Comparison of ENCODE assay signal across 1 cellular context in genomic region chr5:142701673-142702311, GRCh38.
TF ChIP-seq lines count a peak whose summit lies in the region.

No MANE protein-coding gene starts in this region.

TF ChIP-seq in IMR-90, 13 proteins besides CTCF, POLR2A, EP300 and RAD21:
- no peak for TF ChIP-seq BHLHE40 (IDR thresholded peaks at IDR 0.05; ENCODE audit: low read depth, low read length)
- TF ChIP-seq CEBPB (IDR thresholded peaks at IDR 0.05; ENCODE audit: low read depth, low read length): 0 out of 2 replicates have a peak, but pooled peaks have one; percentile 22
- no peak for TF ChIP-seq RFX5 (IDR thresholded peaks at IDR 0.05; ENCODE audit: low read depth, low read length)
- no peak for TF ChIP-seq ELK1 (IDR thresholded peaks at IDR 0.05; ENCODE audit: borderline replicate concordance, low read depth, low read length)
